Comparison of ENCODE assay signal across 8 cellular contexts in the genomic region with DNA sequence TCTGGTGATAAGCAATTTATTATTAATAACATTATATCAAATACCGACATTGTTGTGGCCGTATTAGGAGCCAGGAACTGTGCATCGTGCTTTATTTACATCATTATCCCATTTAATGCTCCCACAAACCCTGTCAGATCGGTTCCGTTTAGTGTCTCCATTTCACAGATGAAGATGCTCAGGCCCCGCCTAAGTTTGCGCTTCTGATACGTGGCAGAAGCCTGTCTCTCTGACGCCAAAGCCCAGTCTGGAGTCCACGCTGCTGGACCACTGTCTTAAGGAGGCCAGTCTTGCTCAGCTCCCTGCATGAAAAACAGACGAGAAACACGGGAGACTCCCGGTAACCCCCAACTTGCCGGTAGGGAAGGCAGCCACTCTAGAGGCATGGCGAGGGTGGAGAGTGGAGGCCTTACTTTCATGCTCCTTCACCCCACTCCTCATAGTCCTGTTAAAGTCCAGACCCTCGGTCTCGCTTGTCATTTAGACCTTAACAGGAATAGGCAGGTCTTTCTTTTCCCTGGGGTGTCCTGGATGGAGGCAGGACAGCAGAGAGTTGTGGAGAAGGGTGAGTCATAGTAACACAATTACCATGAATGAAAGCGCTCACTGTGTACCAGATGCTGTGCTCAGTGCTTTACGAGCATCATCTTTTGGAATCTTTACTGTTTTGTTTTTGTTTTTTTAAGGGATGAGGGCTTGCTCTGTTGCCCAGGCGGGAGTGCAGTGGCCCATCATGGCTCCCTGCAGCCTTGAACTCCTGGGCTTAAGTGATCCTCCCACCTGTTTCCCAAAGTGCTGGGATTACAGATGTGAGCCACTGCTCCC. TPM values are rescaled to one million over a fixed set of nuclear protein-coding genes. Genes with fewer than 3 reads are reported as not detected.
DNase-seq lines count a peak whose midpoint lies in the region; ATAC-seq, FAIRE-seq and TF ChIP-seq lines count a peak whose summit lies in the region.

No MANE protein-coding gene starts in this region.

- H3K4me2 ChIP-seq in A549: peak overlapping the region; percentile 92

- H3K27me3 Mint-ChIP-seq in activated naive CD8-positive, alpha-beta T cell treated with anti-CD3 and anti-CD28 coated beads, Interleukin-2, amount 10 ng/mL, durations not matched to agents 7 days and 5 days: no peaks in the 10 kb centered on the region
- H3K27me3 Mint-ChIP-seq in glutamatergic neuron (ENCODE audit: unreplicated experiment): peaks cover 9% of the 10 kb centered on the region

- peak overlapping the region; percentile 92 for H3K4me3 Mint-ChIP-seq in activated naive CD8-positive, alpha-beta T cell treated with anti-CD3 and anti-CD28 coated beads, Interleukin-2, amount 10 ng/mL, durations not matched to agents 7 days and 5 days
- H3K4me3 Mint-ChIP-seq in glutamatergic neuron (ENCODE audit: unreplicated experiment): peak overlapping the region; percentile 97

- FAIRE-seq in A549 (lab: Jason Lieb, UNC) (no peak), RCC 7860 (lab: Jason Lieb, UNC) (peak; percentile 56)

- peak; percentile 35 for TF ChIP-seq POLR2A in A549 (IDR thresholded peaks at IDR 0.05; ENCODE audit: low read length)

- H3K27ac Mint-ChIP-seq in activated naive CD8-positive, alpha-beta T cell treated with anti-CD3 and anti-CD28 coated beads, Interleukin-2, amount 10 ng/mL, durations not matched to agents 7 days and 5 days: peak overlapping the region; percentile 90
- peak overlapping the region; percentile 97 for H3K27ac Mint-ChIP-seq in glutamatergic neuron (ENCODE audit: unreplicated experiment)

- DNase-seq in A549 (ENCODE audit: low read depth in 1 of 2, low spot score in 1 of 2) (peak; percentile 51 to 75), RCC 7860 (ENCODE audit: low spot score) (peak; percentile 30), glutamatergic neuron (peak; percentile 50), non-pigmented ciliary epithelial cell (ENCODE audit: low read depth) (peak; percentile 65)
- DNase-seq in activated naive CD8-positive, alpha-beta T cell treated with anti-CD3 and anti-CD28 coated beads, Interleukin-2, amount 10 ng/mL, durations not matched to agents 7 days and 5 days: peak; percentile 59

- peak overlapping the region; percentile 78 for H3K4me3 ChIP-seq in A549
- H3K4me3 ChIP-seq in urinary bladder (ENCODE audit: low read depth, low read length): peak overlapping the region; percentile 67

- no peaks in the 10 kb centered on the region for H3K9me3 ChIP-seq in A549

- H3K4me1 ChIP-seq in A549: peaks cover 10% of the 10 kb centered on the region; the same call in 2 of the 3 replicates
- H3K4me1 ChIP-seq in urinary bladder (ENCODE audit: insufficient read depth): no peaks in the 10 kb centered on the region

- H3K4me1 Mint-ChIP-seq in activated naive CD8-positive, alpha-beta T cell treated with anti-CD3 and anti-CD28 coated beads, Interleukin-2, amount 10 ng/mL, durations not matched to agents 7 days and 5 days: peaks cover 32% of the 10 kb centered on the region
- peaks cover 8% of the 10 kb centered on the region for H3K4me1 Mint-ChIP-seq in glutamatergic neuron (ENCODE audit: low read depth, unreplicated experiment)

- peaks cover 8% of the 10 kb centered on the region for H3K36me3 Mint-ChIP-seq in activated naive CD8-positive, alpha-beta T cell treated with anti-CD3 and anti-CD28 coated beads, Interleukin-2, amount 10 ng/mL, durations not matched to agents 7 days and 5 days
- no peaks in the 10 kb centered on the region for H3K36me3 Mint-ChIP-seq in glutamatergic neuron (ENCODE audit: unreplicated experiment)

- TF ChIP-seq CTCF in A549 (IDR thresholded peaks at IDR 0.05) (no peak), glutamatergic neuron (IDR thresholded peaks at IDR 0.05; ENCODE audit: partially characterized antibody, unreplicated experiment) (no peak)

- CTCF ChIA-PET in A549 (lab: Yijun Ruan, JAX): interaction anchor here (1.1 kb wide), 1 partner anchor 132 kb away, joined by 3 read pairs; no protein-coding TSS in a partner anchor

- H3K36me3 ChIP-seq in urinary bladder (ENCODE audit: insufficient read depth): no peaks in the 10 kb centered on the region

- TF ChIP-seq EP300 in A549 (IDR thresholded peaks at IDR 0.05): no peak

- ATAC-seq in A549 (peak; percentile 77 to 80), GM18502 (IDR thresholded peaks at IDR 0.05; ENCODE audit: poor library complexity, unreplicated experiment) (peak; percentile 36), HG03354 (IDR thresholded peaks at IDR 0.05; ENCODE audit: poor library complexity, severe bottlenecking, unreplicated experiment) (peak; percentile 40)
- ATAC-seq in activated naive CD8-positive, alpha-beta T cell treated with anti-CD3 and anti-CD28 coated beads, Interleukin-2, amount 10 ng/mL, durations not matched to agents 7 days and 5 days (ENCODE audit: low read depth): peak; percentile 20

- TF ChIP-seq RAD21 in A549 (conservative IDR thresholded peaks at IDR 0.05 in 1 of 2, IDR thresholded peaks at IDR 0.05 in 1 of 2): no peak

- POLR2A ChIA-PET in A549 (lab: Yijun Ruan, JAX): interaction anchor here (0.6 to 2.2 kb wide), 4 partner anchors 17 to 98 kb away, joined by 3 to 20 read pairs (median 9); partner anchors contain the start of genes C5orf24 and PCBD2
- POLR2A ChIA-PET in activated naive CD8-positive, alpha-beta T cell treated with anti-CD3 and anti-CD28 coated beads, Interleukin-2, amount 10 ng/mL, durations not matched to agents 7 days and 5 days (lab: Charles Lee): interaction anchor here (0.8 to 2.8 kb wide), 7 partner anchors 13 to 503 kb away, joined by 3 to 21 read pairs (median 5); partner anchors contain the start of genes C5orf24, CAMLG, PCBD2 and UBE2B

- 10% methylated on average over 20 of the region's 20 CpGs for WGBS in A549 (ENCODE audit: missing lambda C conversion rate)
- 4% methylated on average over 20 of the region's 20 CpGs for WGBS in urinary bladder

- H3K27ac ChIP-seq in A549: peak overlapping the region; percentile 95 to 96
- H3K27ac ChIP-seq in urinary bladder (ENCODE audit: low read depth): peak overlapping the region; percentile 96

- no peaks in the 10 kb centered on the region for H3K9me3 Mint-ChIP-seq in activated naive CD8-positive, alpha-beta T cell treated with anti-CD3 and anti-CD28 coated beads, Interleukin-2, amount 10 ng/mL, durations not matched to agents 7 days and 5 days
- H3K9me3 Mint-ChIP-seq in glutamatergic neuron (ENCODE audit: unreplicated experiment): peaks cover 3% of the 10 kb centered on the region

TF ChIP-seq in A549, 52 proteins besides CTCF, POLR2A, EP300 and RAD21:
- TF ChIP-seq PHF8 (IDR thresholded peaks at IDR 0.05; ENCODE audit: borderline replicate concordance, low read depth): peak; percentile 2; the same call in 1 of the 2 replicates
- TF ChIP-seq FOSL2 (IDR thresholded peaks at IDR 0.05): no peak
- TF ChIP-seq FOSL2 (CRISPR knock-in tag; IDR thresholded peaks at IDR 0.05): peak; percentile 67
- 0 out of 2 replicates have a peak, but pooled peaks have one; percentile 34 for TF ChIP-seq TP53 (CRISPR knock-in tag; IDR thresholded peaks at IDR 0.05)
- no peak for TF ChIP-seq KDM5A (IDR thresholded peaks at IDR 0.05)
TF ChIP-seq in A549: peak in this region for 3.

RNA-seq across cellular contexts. Expression of gene TXNDC15, which starts 0.9 kb away (rescaled TPM):
- polyA plus RNA-seq in A549 (2011; rRNA removed) (61.0 and 85.2 TPM in 2 replicates), A549 (2017; fragmentation: RNase III; extraction: RNeasy Plus Mini Kit Qiagen cat#74134 plus additional on column Dnase treatment) (71.1 to 81.0 TPM (median 76.7 TPM) in 3 replicates), urinary bladder (94.2 TPM)
- 71.2 and 76.9 TPM in 2 replicates for polyA plus RNA-seq in A549 (2012; cell fraction: cytosol; rRNA removed)
- polyA plus RNA-seq in A549 (2012; cell fraction: nucleus; rRNA removed): 46.2 and 65.3 TPM in 2 replicates
- 40.0 and 50.5 TPM in 2 replicates for polyA minus RNA-seq in A549 (2011; rRNA and poly(A)+ RNA removed)
- total RNA-seq in activated naive CD8-positive, alpha-beta T cell treated with anti-CD3 and anti-CD28 coated beads, Interleukin-2, amount 10 ng/mL, durations not matched to agents 7 days and 5 days: 10 to 100 TPM; 37.7 to 41.1 TPM
- total RNA-seq in glutamatergic neuron (ENCODE audit: unreplicated experiment) (57.5 TPM), urinary bladder (133 TPM)

RNA-seq across cellular contexts. Expression of gene C5orf24, which starts 29.3 kb away (rescaled TPM):
- 44.6 and 53.7 TPM in 2 replicates for polyA plus RNA-seq in A549 (2011; rRNA removed)
- polyA plus RNA-seq in A549 (2012; cell fraction: cytosol; rRNA removed): 11.4 and 15.4 TPM in 2 replicates
- polyA plus RNA-seq in A549 (2012; cell fraction: nucleus; rRNA removed): 10.5 and 15.2 TPM in 2 replicates
- polyA plus RNA-seq in A549 (2017; fragmentation: RNase III; extraction: RNeasy Plus Mini Kit Qiagen cat#74134 plus additional on column Dnase treatment): 22.9 to 27.6 TPM (median 27.0 TPM) in 3 replicates
- polyA minus RNA-seq in A549 (2011; rRNA and poly(A)+ RNA removed): 28.4 and 38.1 TPM in 2 replicates
- total RNA-seq in activated naive CD8-positive, alpha-beta T cell treated with anti-CD3 and anti-CD28 coated beads, Interleukin-2, amount 10 ng/mL, durations not matched to agents 7 days and 5 days: 10 to 100 TPM; 32.4 to 37.0 TPM
- 43.2 TPM for total RNA-seq in glutamatergic neuron (ENCODE audit: unreplicated experiment)
- 73.4 TPM for total RNA-seq in urinary bladder
- 34.1 TPM for polyA plus RNA-seq in urinary bladder

RNA-seq across cellular contexts. Expression of gene PCBD2, which starts 29.9 kb away (rescaled TPM):
- polyA plus RNA-seq in A549 (2011; rRNA removed) (13.3 and 13.6 TPM in 2 replicates), A549 (2017; fragmentation: RNase III; extraction: RNeasy Plus Mini Kit Qiagen cat#74134 plus additional on column Dnase treatment) (9.5 to 10.9 TPM (median 10.2 TPM) in 3 replicates), urinary bladder (5.4 TPM)
- polyA plus RNA-seq in A549 (2012; cell fraction: cytosol; rRNA removed): 8.2 and 9.2 TPM in 2 replicates
- 4.4 and 7.0 TPM in 2 replicates for polyA plus RNA-seq in A549 (2012; cell fraction: nucleus; rRNA removed)
- polyA minus RNA-seq in A549 (2011; rRNA and poly(A)+ RNA removed): 4.2 and 4.8 TPM in 2 replicates
- 10 to 100 TPM; 14.4 to 15.2 TPM for total RNA-seq in activated naive CD8-positive, alpha-beta T cell treated with anti-CD3 and anti-CD28 coated beads, Interleukin-2, amount 10 ng/mL, durations not matched to agents 7 days and 5 days
- total RNA-seq in glutamatergic neuron (ENCODE audit: unreplicated experiment) (9.9 TPM), urinary bladder (11.9 TPM)

Comparison
In these comparisons a context has a peak if more than half of its experiments do, and no peak if none do; other contexts are left out.
1. Peak in every context shown above with its lines: DNase-seq, ATAC-seq, H3K4me3 ChIP-seq and H3K27ac ChIP-seq.
2. ATAC-seq: peak in every context shown above with its lines; median percentile 78 in A549; 40 in HG03354; 36 in GM18502; 20 in activated naive CD8-positive, alpha-beta T cell treated with anti-CD3 and anti-CD28 coated beads, Interleukin-2, amount 10 ng/mL, durations not matched to agents 7 days and 5 days.